ENCODE assay signal across 8 cellular contexts in the genomic region with DNA sequence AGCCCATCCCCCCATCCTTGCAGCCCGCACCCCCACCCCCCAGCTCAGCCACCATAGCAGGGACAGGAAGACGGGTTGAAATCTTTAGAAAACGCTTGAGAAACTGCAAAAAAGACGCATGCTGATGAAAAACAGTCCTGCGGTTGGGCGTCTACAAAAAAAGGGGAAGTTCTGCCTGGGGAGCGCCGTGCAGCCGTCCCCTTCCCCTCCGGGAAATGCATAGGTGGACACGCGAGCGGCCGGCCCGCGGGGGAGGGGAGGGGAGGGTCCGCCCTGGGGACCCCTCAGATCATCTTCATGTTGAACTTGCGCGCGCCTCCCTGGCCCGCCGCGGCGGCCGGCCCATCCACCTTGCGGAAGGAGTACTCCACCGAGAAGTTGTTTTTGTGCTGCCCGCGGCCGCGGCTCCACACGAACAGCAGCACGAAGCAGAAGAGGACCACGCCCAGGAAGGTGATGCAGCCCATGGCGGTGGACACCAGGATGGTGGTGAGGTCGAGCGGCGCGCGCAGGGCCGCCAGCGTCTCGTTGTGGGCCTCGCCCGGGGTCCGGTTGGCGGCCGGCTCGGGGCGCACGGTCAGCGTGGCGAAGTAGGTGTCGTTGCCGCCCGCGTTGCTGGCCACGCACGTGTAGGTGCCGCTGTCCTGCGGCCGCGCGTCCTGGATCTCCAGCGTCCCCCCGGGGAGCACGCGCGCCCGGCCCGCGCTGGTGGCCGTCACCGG. TPM values are rescaled to one million over a fixed set of nuclear protein-coding genes. Genes with fewer than 3 reads are reported as not detected.
DNase-seq lines count a peak whose midpoint lies in the region; ATAC-seq and TF ChIP-seq lines count a peak whose summit lies in the region.

No MANE protein-coding gene starts in this region.

- H3K4me1 Mint-ChIP-seq in immature natural killer cell = peaks cover 27 to 33% of the 10 kb centered on the region in 2 donors

- TF ChIP-seq POLR2A in GM15510 (IDR thresholded peaks at IDR 0.05; ENCODE audit: borderline replicate concordance, extremely low read depth, insufficient read length) = peak; percentile 25

- peaks cover 7 to 27% (median 17%) of the 10 kb centered on the region in 3 donors for H3K27me3 Mint-ChIP-seq in immature natural killer cell (ENCODE audit: low read depth in 3 of 3)

- no peak overlapping the region for H3K27ac ChIP-seq in subcutaneous abdominal adipose tissue (ENCODE audit: low read depth, low read length)

- no peaks in the 10 kb centered on the region for H3K36me3 ChIP-seq in subcutaneous abdominal adipose tissue (ENCODE audit: control insufficient read depth in 5 of 5, insufficient read depth in 5 of 5, low read length in 5 of 5)

- DNase-seq in NCI-H748 treated with DMSO at 0.1 percent for 48 hours (lab: John Stamatoyannopoulos, UW) (peak; percentile 13), activated gamma-delta T cell treated with Interleukin-2 at 50 U/mL for 16 hours (peak; percentile 72), immature natural killer cell (peak; percentile 70 to 78 (median 77)), NCI-H510A treated with DMSO at 0.1 percent for 48 hours (lab: John Stamatoyannopoulos, UW) (no peak), NCI-H2081 (lab: John Stamatoyannopoulos, UW) (no peak)

- no peak overlapping the region for H3K9ac ChIP-seq in subcutaneous abdominal adipose tissue (ENCODE audit: low read length in 5 of 5)

- no peak for ATAC-seq in GM18520 (IDR thresholded peaks at IDR 0.05; ENCODE audit: unreplicated experiment)

- peak overlapping the region; percentile 92 to 99 (median 95) for H3K27ac Mint-ChIP-seq in immature natural killer cell

- no peaks in the 10 kb centered on the region for H3K9me3 ChIP-seq in subcutaneous abdominal adipose tissue (ENCODE audit: control insufficient read depth in 5 of 5, low read length in 5 of 5)

- H3K9me3 Mint-ChIP-seq in immature natural killer cell = no peaks in the 10 kb centered on the region

- peak overlapping the region in 4 of 5 donors; percentile 22 to 65 (median 54) for H3K4me3 ChIP-seq in subcutaneous abdominal adipose tissue (ENCODE audit: low read depth in 1 of 5, low read length in 5 of 5)

- no peaks in the 10 kb centered on the region for H3K36me3 Mint-ChIP-seq in immature natural killer cell

- H3K4me1 ChIP-seq in subcutaneous abdominal adipose tissue (ENCODE audit: control insufficient read depth in 5 of 5, insufficient read depth in 5 of 5, low read length in 5 of 5) = peaks cover 2 to 40% (median 27%) of the 10 kb centered on the region in 5 donors

- H3K27me3 ChIP-seq in subcutaneous abdominal adipose tissue (ENCODE audit: control insufficient read depth in 5 of 5, insufficient read depth in 4 of 5, low read length in 5 of 5) = peaks cover 28 to 48% (median 38%) of the 10 kb centered on the region in 5 donors

- H3K4me3 Mint-ChIP-seq in immature natural killer cell = peak overlapping the region; percentile 85 to 95 (median 91)

RNA-seq across cellular contexts. Expression of gene PEAK3, which starts 7.9 kb away (rescaled TPM):
- 10 to 100 TPM in 1 of 3 donors, 1 to 10 TPM in 1, under 1 TPM in 1; 0.96 to 10.8 (median 2.5) TPM for polyA plus RNA-seq in immature natural killer cell

RNA-seq across cellular contexts. Expression of gene LINGO3, which starts 18.1 kb away (rescaled TPM):
- 10 to 100 TPM in 1 of 3 donors, 1 to 10 TPM in 2; 2.7 to 13.2 (median 2.7) TPM for polyA plus RNA-seq in immature natural killer cell

RNA-seq across cellular contexts. Expression of gene JSRP1, which starts 33.7 kb away (rescaled TPM):
- polyA plus RNA-seq in immature natural killer cell = under 1 TPM in 1 of 3 donors, not detected in 2; 0.94 TPM

RNA-seq across cellular contexts. Expression of gene LSM7, which starts 38.5 kb away (rescaled TPM):
- 100 to 1,000 TPM; 163 to 285 (median 170) TPM for polyA plus RNA-seq in immature natural killer cell

RNA-seq across cellular contexts. Expression of gene SPPL2B, which starts 38.6 kb away (rescaled TPM):
- polyA plus RNA-seq in immature natural killer cell = 10 to 100 TPM in 2 of 3 donors, 1 to 10 TPM in 1; 6.9 to 16.4 (median 12.5) TPM

Comparison
In these comparisons a context has a peak if more than half of its experiments do, and no peak if none do; other contexts are left out.
1. DNase-seq: peak in NCI-H748 treated with DMSO at 0.1 percent for 48 hours (single experiment), activated gamma-delta T cell treated with Interleukin-2 at 50 U/mL for 16 hours (single experiment) and immature natural killer cell (3 of 3); none in NCI-H510A treated with DMSO at 0.1 percent for 48 hours (single experiment) and NCI-H2081 (0 of 2).